In the genomic region with DNA sequence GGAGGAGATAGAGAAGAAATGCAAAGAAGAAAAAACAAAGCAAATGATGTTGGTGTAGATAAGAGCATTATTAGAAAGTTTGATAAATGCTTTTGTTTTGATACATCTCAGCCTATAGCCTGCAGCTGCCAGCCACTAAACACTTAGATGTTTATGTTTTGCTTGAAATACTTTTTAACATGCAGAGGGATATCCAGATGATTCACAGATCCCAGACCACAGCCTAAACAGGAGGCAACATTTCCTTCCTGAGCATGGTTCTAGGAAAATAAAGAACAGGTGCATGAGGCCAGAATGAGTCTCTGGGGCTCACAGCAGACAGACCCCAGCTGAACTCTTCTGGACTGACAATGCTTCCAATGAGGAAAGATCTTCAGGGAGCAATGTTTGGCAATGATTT, we compare ENCODE assay signal across 32 cellular contexts.
DNase-seq lines count a peak whose midpoint lies in the region; ATAC-seq, FAIRE-seq and TF ChIP-seq lines count a peak whose summit lies in the region.
"Had no signal": no experiment of that assay in that cellular context is flagged by ENCODE, and none has a peak within 500 bp of the region (broad histone marks: within the 10 kb centered on the region; RNA-seq: fewer than 3 reads in every experiment).

No MANE protein-coding gene starts in this region.

- CTCF ChIA-PET in IMR-90 (lab: Yijun Ruan, JAX) = no interaction called here

- no peak overlapping the region for H3K9ac ChIP-seq in IMR-90 (ENCODE audit: low read depth, low read length)
- no peak overlapping the region for H3K9ac ChIP-seq in astrocyte (ENCODE audit: low read length)
- H3K9ac ChIP-seq in mesenchymal stem cell (ENCODE audit: low read length) = no peak overlapping the region

- no peak for TF ChIP-seq POLR2A in IMR-90 (IDR thresholded peaks at IDR 0.05; ENCODE audit: low read depth, low read length)

- H3K14ac ChIP-seq in IMR-90 (replicated peaks; ENCODE audit: low read depth, low read length) (no peak overlapping the region), mesenchymal stem cell (ENCODE audit: low read length in 2 of 2) (no peak overlapping the region)

- no peaks in the 10 kb centered on the region; the same call in 1 of the 2 replicates for H3K9me3 ChIP-seq in IMR-90 (ENCODE audit: control insufficient read depth, insufficient read depth, low read length)
- H3K9me3 ChIP-seq in astrocyte (ENCODE audit: insufficient read depth, low read depth, low read length) = no peaks in the 10 kb centered on the region
- H3K9me3 ChIP-seq in mesenchymal stem cell (ENCODE audit: control insufficient read depth, low read length) = no peaks in the 10 kb centered on the region
- H3K9me3 ChIP-seq: esophagus muscularis mucosa, gastrocnemius medialis, ovary, testis had no signal

- peak; percentile 28 for DNase-seq in DMS79 treated with DMSO at 0.1 percent for 48 hours (lab: John Stamatoyannopoulos, UW)
- peak; percentile 63 for DNase-seq in IMR-90
- DNase-seq in astrocyte (ENCODE audit: low read depth) = peak; percentile 6
- peak; percentile 56 for DNase-seq in mesenchymal stem cell
- DNase-seq in natural killer cell treated with Interleukin-12 subunit alpha and Interleukin-12 subunit beta and Interleukin-15 and Interleukin-18, amount 100 ng/mL, for 72 hours (ENCODE audit: low spot score) = no peak
- DNase-seq: activated CD4-positive, CD25-positive, alpha-beta regulatory T cell; activated effector memory CD4-positive, alpha-beta T cell treated with anti-CD3 and anti-CD28 coated beads, Interleukin-2, amount 50 U/mL, for 16 hours; activated naive CD8-positive, alpha-beta T cell treated with anti-CD3 and anti-CD28 coated beads, Interleukin-2, amount 10 ng/mL, durations not matched to agents 7 days and 5 days; activated T-cell treated with anti-CD3 and anti-CD28 coated beads, Interleukin-2, amount 50 U/mL, for 24 hours; C1 segment of cervical spinal cord; caudate nucleus; DMS153; endodermal cell; gastrocnemius medialis; HFFc6; KG1; NCI-H1436; NCI-H446; NCI-H774; ovary; stimulated activated CD4-positive, alpha-beta T cell treated with anti-CD3 and anti-CD28 coated beads, Interleukin-1b, Interleukin-23, amount 100 ng/mL, for 48 hours; testis had no signal

- no peak for TF ChIP-seq CTCF in IMR-90 (conservative IDR thresholded peaks at IDR 0.05; ENCODE audit: low read depth, low read length)
- TF ChIP-seq CTCF in astrocyte (IDR thresholded peaks at IDR 0.05; ENCODE audit: insufficient read depth, low read depth, low read length) = no peak

- H2AK5ac ChIP-seq in IMR-90 (ENCODE audit: low read depth, low read length) = no peak overlapping the region
- no peak overlapping the region for H2AK5ac ChIP-seq in mesenchymal stem cell (ENCODE audit: low read length, severe bottlenecking)

- dilution Hi-C loops in IMR-90 (cut with HindIII; ENCODE audit: low sequenced_read_pairs, unreplicated experiment) = no loop called here

- H3K27me3 ChIP-seq in IMR-90 (ENCODE audit: control insufficient read depth, insufficient read depth, low read length) (peaks cover 14% of the 10 kb centered on the region), astrocyte (ENCODE audit: insufficient read depth, low read length) (no peaks in the 10 kb centered on the region), mesenchymal stem cell (ENCODE audit: control insufficient read depth in 1 of 2, insufficient read depth in 1 of 2, low read length in 2 of 2) (peaks cover 8 to 14% of the 10 kb centered on the region in 2 experiments)
- H3K27me3 ChIP-seq: esophagus muscularis mucosa, gastrocnemius medialis, hepatocyte, ovary, testis had no signal

- H3K4ac ChIP-seq in IMR-90 (ENCODE audit: low read depth, low read length) = no peak overlapping the region
- H3K4ac ChIP-seq in mesenchymal stem cell (ENCODE audit: low read depth in 1 of 2, low read length in 2 of 2) = no peak overlapping the region

- H3K4me1 ChIP-seq in IMR-90 (ENCODE audit: control insufficient read depth, insufficient read depth, low read length) (no peaks in the 10 kb centered on the region), astrocyte (ENCODE audit: insufficient read depth, low read length) (no peaks in the 10 kb centered on the region), mesenchymal stem cell (ENCODE audit: control insufficient read depth, insufficient read depth, low read depth, low read length) (no peaks in the 10 kb centered on the region)
- H3K4me1 ChIP-seq: gastrocnemius medialis, testis had no signal

- FAIRE-seq in astrocyte (lab: Jason Lieb, UNC) = no peak

- H3K4me3 Mint-ChIP-seq in astrocyte (ENCODE audit: unreplicated experiment) = no peak overlapping the region
- no peak overlapping the region for H3K4me3 Mint-ChIP-seq in natural killer cell treated with Interleukin-12 subunit alpha and Interleukin-12 subunit beta and Interleukin-15 and Interleukin-18, amount 100 ng/mL, for 72 hours
- H3K4me3 Mint-ChIP-seq: activated naive CD8-positive, alpha-beta T cell treated with anti-CD3 and anti-CD28 coated beads, Interleukin-2, amount 10 ng/mL, durations not matched to agents 7 days and 5 days; activated T-cell treated with anti-CD3 and anti-CD28 coated beads, Interleukin-2, amount 50 U/mL, for 24 hours; endodermal cell; GM23338; HFFc6; stimulated activated naive CD8-positive, alpha-beta T cell treated with anti-CD3 and anti-CD28 coated beads, Interleukin-15, Interleukin-2, amounts not matched to agents 100 ng/mL and 50 ng/mL, for 24 hours had no signal

- peak; percentile 51 for ATAC-seq in IMR-90 (ENCODE audit: low read depth)
- ATAC-seq in HG03108 (IDR thresholded peaks at IDR 0.05; ENCODE audit: unreplicated experiment) = no peak
- ATAC-seq in natural killer cell treated with Interleukin-12 subunit alpha and Interleukin-12 subunit beta and Interleukin-15 and Interleukin-18, amount 100 ng/mL, for 72 hours = no peak
- no peak for ATAC-seq in activated CD4-positive, CD25-positive, alpha-beta regulatory T cell treated with anti-CD3 and anti-CD28 coated beads, Interleukin-2, amount 50 U/mL, for 24 hours
- no peak for ATAC-seq in GM21619 (IDR thresholded peaks at IDR 0.05; ENCODE audit: unreplicated experiment)
- ATAC-seq: gastrocnemius medialis, GM23338 had no signal

- H3K36me3 ChIP-seq in IMR-90 (ENCODE audit: control insufficient read depth, insufficient read depth, low read length) (no peaks in the 10 kb centered on the region), astrocyte (ENCODE audit: insufficient read depth, low read length) (no peaks in the 10 kb centered on the region), mesenchymal stem cell (ENCODE audit: control insufficient read depth in 1 of 2, insufficient read depth in 2 of 2, low read depth in 1 of 2, low read length in 2 of 2) (no peaks in the 10 kb centered on the region)
- H3K36me3 ChIP-seq: esophagus muscularis mucosa, gastrocnemius medialis, ovary had no signal

- no peak overlapping the region for H3K4me3 ChIP-seq in IMR-90 (ENCODE audit: insufficient read depth, low read depth, low read length)
- no peak overlapping the region for H3K4me3 ChIP-seq in astrocyte (ENCODE audit: insufficient read depth, low read depth, low read length)
- no peak overlapping the region for H3K4me3 ChIP-seq in mesenchymal stem cell (ENCODE audit: insufficient read depth in 1 of 2, low read depth in 1 of 2, low read length in 2 of 2)
- H3K4me3 ChIP-seq: esophagus muscularis mucosa, gastrocnemius medialis, GM23338, hepatocyte, lung, ovary, testis had no signal

- H2BK12ac ChIP-seq in mesenchymal stem cell (ENCODE audit: low read length in 2 of 2) = no peak overlapping the region

- no peaks in the 10 kb centered on the region for H3K4me1 Mint-ChIP-seq in astrocyte (ENCODE audit: low read depth, unreplicated experiment)
- no peaks in the 10 kb centered on the region for H3K4me1 Mint-ChIP-seq in natural killer cell treated with Interleukin-12 subunit alpha and Interleukin-12 subunit beta and Interleukin-15 and Interleukin-18, amount 100 ng/mL, for 72 hours (ENCODE audit: low read depth in 2 of 2)
- H3K4me1 Mint-ChIP-seq: GM23338 had no signal

- H2BK120ac ChIP-seq in IMR-90 (ENCODE audit: low read depth, low read length) (no peak overlapping the region), mesenchymal stem cell (ENCODE audit: low read depth, low read length) (no peak overlapping the region)

- no peak overlapping the region for H2BK15ac ChIP-seq in IMR-90 (ENCODE audit: low read depth, low read length)
- H2BK15ac ChIP-seq in mesenchymal stem cell (ENCODE audit: low read depth, poor library complexity, severe bottlenecking) = no peak overlapping the region

- H4K20me1 ChIP-seq in IMR-90 (ENCODE audit: insufficient read depth, low read length) (no peaks in the 10 kb centered on the region), astrocyte (ENCODE audit: insufficient read depth, low read length) (no peaks in the 10 kb centered on the region)

- no peak for TF ChIP-seq RAD21 in IMR-90 (IDR thresholded peaks at IDR 0.05; ENCODE audit: low read length)

- H2AK9ac ChIP-seq in IMR-90 (replicated peaks; ENCODE audit: low read depth, low read length, poor library complexity) = no peak overlapping the region

- H4K8ac ChIP-seq in IMR-90 (ENCODE audit: low read depth in 2 of 2, low read length in 2 of 2) (no peak overlapping the region), mesenchymal stem cell (ENCODE audit: low read length) (no peak overlapping the region)

- H3K27ac ChIP-seq in IMR-90 (ENCODE audit: insufficient read depth, low read length) = no peak overlapping the region
- H3K27ac ChIP-seq in astrocyte (ENCODE audit: low read depth, low read length) = no peak overlapping the region
- H3K27ac ChIP-seq in mesenchymal stem cell (ENCODE audit: low read length, poor library complexity, severe bottlenecking) = no peak overlapping the region
- H3K27ac ChIP-seq: esophagus muscularis mucosa, gastrocnemius medialis, hepatocyte, HL-60, ovary, RWPE1, testis had no signal

- H3K79me1 ChIP-seq in IMR-90 (ENCODE audit: low read depth in 1 of 2, low read length in 2 of 2) (no peaks in the 10 kb centered on the region), mesenchymal stem cell (replicated peaks; ENCODE audit: low read length, poor library complexity, severe bottlenecking) (no peaks in the 10 kb centered on the region)

- H3K27ac Mint-ChIP-seq in astrocyte (ENCODE audit: unreplicated experiment) = no peak overlapping the region
- H3K27ac Mint-ChIP-seq in natural killer cell treated with Interleukin-12 subunit alpha and Interleukin-12 subunit beta and Interleukin-15 and Interleukin-18, amount 100 ng/mL, for 72 hours = no peak overlapping the region
- H3K27ac Mint-ChIP-seq: activated naive CD8-positive, alpha-beta T cell treated with anti-CD3 and anti-CD28 coated beads, Interleukin-2, amount 10 ng/mL, durations not matched to agents 7 days and 5 days; activated T-cell treated with anti-CD3 and anti-CD28 coated beads, Interleukin-2, amount 50 U/mL, for 24 hours; endodermal cell; GM23338; HFFc6; stimulated activated naive CD8-positive, alpha-beta T cell treated with anti-CD3 and anti-CD28 coated beads, Interleukin-15, Interleukin-2, amounts not matched to agents 100 ng/mL and 50 ng/mL, for 24 hours had no signal

- peaks cover 5% of the 10 kb centered on the region for H3K9me3 Mint-ChIP-seq in astrocyte (ENCODE audit: unreplicated experiment)
- no peaks in the 10 kb centered on the region for H3K9me3 Mint-ChIP-seq in natural killer cell treated with Interleukin-12 subunit alpha and Interleukin-12 subunit beta and Interleukin-15 and Interleukin-18, amount 100 ng/mL, for 72 hours
- H3K9me3 Mint-ChIP-seq: activated naive CD8-positive, alpha-beta T cell treated with anti-CD3 and anti-CD28 coated beads, Interleukin-2, amount 10 ng/mL, durations not matched to agents 7 days and 5 days; activated T-cell treated with anti-CD3 and anti-CD28 coated beads, Interleukin-2, amount 50 U/mL, for 24 hours; GM23338; HFFc6; stimulated activated naive CD8-positive, alpha-beta T cell treated with anti-CD3 and anti-CD28 coated beads, Interleukin-15, Interleukin-2, amounts not matched to agents 100 ng/mL and 50 ng/mL, for 24 hours had no signal

- no peaks in the 10 kb centered on the region; the same call in 1 of the 2 replicates for H3K9me1 ChIP-seq in IMR-90 (ENCODE audit: insufficient read depth, low read length)

- no peak overlapping the region for H3K4me2 ChIP-seq in IMR-90 (ENCODE audit: low read depth, low read length)
- H3K4me2 ChIP-seq in astrocyte (ENCODE audit: low read length) = no peak overlapping the region
- H3K4me2 ChIP-seq in mesenchymal stem cell (ENCODE audit: low read length, poor library complexity, severe bottlenecking) = no peak overlapping the region
- H3K4me2 ChIP-seq: GM23338, hepatocyte had no signal

- BruUV-seq in IMR-90 (replicated peaks; lab: Mats Ljungman, UMichigan) = no TSS peak

- H3K23ac ChIP-seq in IMR-90 (ENCODE audit: low read depth, low read length) (no peak overlapping the region), mesenchymal stem cell (ENCODE audit: low read length in 2 of 2) (no peak overlapping the region)

- H4K91ac ChIP-seq in IMR-90 (ENCODE audit: insufficient read depth, low read depth, low read length) (no peak overlapping the region), mesenchymal stem cell (ENCODE audit: low read length) (no peak overlapping the region)

- no peak overlapping the region for H2AFZ ChIP-seq in IMR-90 (replicated peaks; ENCODE audit: low read length, poor library complexity)
- H2AFZ ChIP-seq in astrocyte (ENCODE audit: low read depth, low read length) = no peak overlapping the region
- no peak overlapping the region for H2AFZ ChIP-seq in mesenchymal stem cell (ENCODE audit: low read depth, low read length)
- H2AFZ ChIP-seq: hepatocyte had no signal

- in situ Hi-C loops in IMR-90 (cut with MboI; ENCODE audit: low sequenced_read_pairs) = no loop called here

- POLR2A ChIA-PET in IMR-90 (lab: Charles Lee; ENCODE audit: unreplicated experiment) = no interaction called here

- no peak overlapping the region for H3K56ac ChIP-seq in IMR-90 (ENCODE audit: extremely low read depth, insufficient read depth, low read length)

- H3K18ac ChIP-seq in IMR-90 (ENCODE audit: low read depth, low read length) (no peak overlapping the region), mesenchymal stem cell (ENCODE audit: low read depth in 1 of 2, low read length in 2 of 2) (no peak overlapping the region)

- H4K5ac ChIP-seq in IMR-90 (ENCODE audit: low read depth, low read length) = no peak overlapping the region

- no peak overlapping the region for H2BK20ac ChIP-seq in IMR-90 (ENCODE audit: low read depth, low read length)

- intact Hi-C loops in IMR-90 (cut with micrococcal nuclease) = no loop called here

- H2BK5ac ChIP-seq in IMR-90 (ENCODE audit: low read depth, low read length, poor library complexity, severe bottlenecking) (no peak overlapping the region), mesenchymal stem cell (ENCODE audit: low read depth, low read length, poor library complexity, severe bottlenecking) (no peak overlapping the region)

- peaks cover 14% of the 10 kb centered on the region for H3K27me3 Mint-ChIP-seq in astrocyte (ENCODE audit: low read depth, unreplicated experiment)
- peaks cover 19 to 29% of the 10 kb centered on the region in 2 donors for H3K27me3 Mint-ChIP-seq in natural killer cell treated with Interleukin-12 subunit alpha and Interleukin-12 subunit beta and Interleukin-15 and Interleukin-18, amount 100 ng/mL, for 72 hours

- no peaks in the 10 kb centered on the region for H3K79me2 ChIP-seq in astrocyte (ENCODE audit: insufficient read depth, low read length)
- H3K79me2 ChIP-seq: hepatocyte had no signal

- H3K36me3 Mint-ChIP-seq in astrocyte (ENCODE audit: low read depth, unreplicated experiment) = no peaks in the 10 kb centered on the region
- no peaks in the 10 kb centered on the region for H3K36me3 Mint-ChIP-seq in natural killer cell treated with Interleukin-12 subunit alpha and Interleukin-12 subunit beta and Interleukin-15 and Interleukin-18, amount 100 ng/mL, for 72 hours
